In the genomic region with DNA sequence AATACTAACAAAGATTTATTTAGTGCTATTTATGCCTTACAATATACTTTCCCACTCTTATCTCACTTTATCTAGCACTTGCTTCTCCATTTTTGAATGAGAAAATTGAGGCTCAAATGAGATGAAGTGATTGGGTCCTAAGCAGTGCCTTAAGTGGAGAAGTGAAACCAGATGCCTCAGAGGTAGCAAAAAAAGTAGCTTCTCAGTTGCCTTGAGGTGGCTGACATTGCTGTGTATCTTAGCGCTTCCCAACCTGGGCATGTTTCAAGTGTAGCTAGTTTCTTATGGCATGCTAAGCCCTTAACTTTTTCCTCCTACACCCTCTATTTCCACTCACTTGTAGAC, we compare ENCODE assay signal across 22 cellular contexts.
DNase-seq lines count a peak whose midpoint lies in the region; ATAC-seq and TF ChIP-seq lines count a peak whose summit lies in the region.
"Had no signal": no experiment of that assay in that cellular context is flagged by ENCODE, and none has a peak within 500 bp of the region (broad histone marks: within the 10 kb centered on the region; RNA-seq: fewer than 3 reads in every experiment).

No MANE protein-coding gene starts in this region.

- POLR2A ChIA-PET in CD4-positive, alpha-beta memory T cell (lab: Charles Lee; ENCODE audit: partially characterized antibody), result no interaction called here

- no peak overlapping the region for H3K4me3 ChIP-seq in left ventricle myocardium inferior
- H3K4me3 ChIP-seq in right cardiac atrium (ENCODE audit: low read length), result no peak overlapping the region
- H3K4me3 ChIP-seq in gastrocnemius medialis, result no peak overlapping the region
- no peak overlapping the region for H3K4me3 ChIP-seq in CD4-positive, alpha-beta memory T cell (ENCODE audit: low read length in 2 of 2)
- H3K4me3 ChIP-seq: BLaER1 treated with 17β-estradiol and CSF1 and Interleukin-3, amounts not matched to agents 10 nM and 100 nM; lower lobe of right lung; SK-N-MC; smooth muscle cell had no signal

- WGBS in right cardiac atrium, result 98% methylated on average over 1 of the region's 1 CpG

- intact Hi-C loops in left ventricle myocardium inferior (cut with micrococcal nuclease) (no loop called here), right cardiac atrium (cut with DNase I) (no loop called here), gastrocnemius medialis (cut with DNase I; ENCODE audit: low total_unique reads) (no loop called here)
- intact Hi-C loops in CD4-positive, alpha-beta memory T cell (cut with micrococcal nuclease), result no loop called here

- no peak overlapping the region for H3K27ac Mint-ChIP-seq in stimulated activated naive B cell treated with anti-CD40 and anti-IgM and Interleukin-4, amounts not matched to agents 10 μg/mL and 1 μg/mL and 100 μg/mL, for 72 hours
- H3K27ac Mint-ChIP-seq in CD4-positive, alpha-beta memory T cell, result no peak overlapping the region
- H3K27ac Mint-ChIP-seq: activated CD4-positive, alpha-beta memory T cell treated with anti-CD3 and anti-CD28 coated beads for 36 hours; activated naive CD8-positive, alpha-beta T cell treated with anti-CD3 and anti-CD28 coated beads, Interleukin-2, amount 50 U/mL, for 24 hours; type B pancreatic cell had no signal

- TF ChIP-seq POLR2A in gastrocnemius medialis (IDR thresholded peaks at IDR 0.05), result no peak

- H3K27me3 Mint-ChIP-seq in stimulated activated naive B cell treated with anti-CD40 and anti-IgM and Interleukin-4, amounts not matched to agents 10 μg/mL and 1 μg/mL and 100 μg/mL, for 72 hours, result peaks cover 0 to 3% of the 10 kb centered on the region in 2 donors
- peaks cover 0 to 3% of the 10 kb centered on the region in 2 donors for H3K27me3 Mint-ChIP-seq in CD4-positive, alpha-beta memory T cell
- H3K27me3 Mint-ChIP-seq: activated CD4-positive, alpha-beta memory T cell treated with anti-CD3 and anti-CD28 coated beads for 36 hours; activated naive CD8-positive, alpha-beta T cell treated with anti-CD3 and anti-CD28 coated beads, Interleukin-2, amount 50 U/mL, for 24 hours; naive B cell had no signal

- no peaks in the 10 kb centered on the region for H3K36me3 ChIP-seq in left ventricle myocardium inferior
- no peaks in the 10 kb centered on the region for H3K36me3 ChIP-seq in gastrocnemius medialis
- H3K36me3 ChIP-seq in CD4-positive, alpha-beta memory T cell (ENCODE audit: insufficient read depth, low read length), result no peaks in the 10 kb centered on the region
- H3K36me3 ChIP-seq: BLaER1 treated with 17β-estradiol and CSF1 and Interleukin-3, amounts not matched to agents 10 nM and 100 nM; lower lobe of right lung had no signal

- H3K27me3 ChIP-seq in left ventricle myocardium inferior (ENCODE audit: low read depth) (no peaks in the 10 kb centered on the region), right cardiac atrium (ENCODE audit: control insufficient read depth, insufficient read depth) (no peaks in the 10 kb centered on the region), gastrocnemius medialis (no peaks in the 10 kb centered on the region)
- H3K27me3 ChIP-seq in CD4-positive, alpha-beta memory T cell (ENCODE audit: insufficient read depth, low read length), result no peaks in the 10 kb centered on the region
- H3K27me3 ChIP-seq: BLaER1 treated with 17β-estradiol and CSF1 and Interleukin-3, amounts not matched to agents 10 nM and 100 nM had no signal

- H3K27ac ChIP-seq in left ventricle myocardium inferior (replicated peaks), result peak overlapping the region; percentile 70
- no peak overlapping the region for H3K27ac ChIP-seq in right cardiac atrium (ENCODE audit: low read length)
- no peak overlapping the region for H3K27ac ChIP-seq in gastrocnemius medialis
- H3K27ac ChIP-seq in CD4-positive, alpha-beta memory T cell (ENCODE audit: low read depth, low read length), result no peak overlapping the region
- H3K27ac ChIP-seq: BLaER1 treated with 17β-estradiol and CSF1 and Interleukin-3, amounts not matched to agents 10 nM and 100 nM; lower lobe of right lung; SK-N-MC had no signal

- H3K4me1 ChIP-seq in left ventricle myocardium inferior (peaks cover 37% of the 10 kb centered on the region), right cardiac atrium (ENCODE audit: control insufficient read depth, insufficient read depth, low read length) (no peaks in the 10 kb centered on the region), gastrocnemius medialis (peaks cover 0 to 4% of the 10 kb centered on the region in 2 donors)
- no peaks in the 10 kb centered on the region for H3K4me1 ChIP-seq in CD4-positive, alpha-beta memory T cell (ENCODE audit: insufficient read depth, low read length)
- H3K4me1 ChIP-seq: lower lobe of right lung had no signal

- CTCF ChIA-PET in CD4-positive, alpha-beta memory T cell (lab: Charles Lee; ENCODE audit: partially characterized antibody), result interaction anchor here (1.0 kb wide), 1 partner anchor 9 kb away, joined by 3 read pairs; no protein-coding TSS in a partner anchor

- no peak for TF ChIP-seq CTCF in left ventricle myocardium inferior (IDR thresholded peaks at IDR 0.05; ENCODE audit: borderline replicate concordance)
- no peak for TF ChIP-seq CTCF in gastrocnemius medialis (IDR thresholded peaks at IDR 0.05 in 4 of 5, conservative IDR thresholded peaks at IDR 0.05 in 1 of 5)

- H3K36me3 Mint-ChIP-seq in stimulated activated naive B cell treated with anti-CD40 and anti-IgM and Interleukin-4, amounts not matched to agents 10 μg/mL and 1 μg/mL and 100 μg/mL, for 72 hours, result no peaks in the 10 kb centered on the region
- H3K36me3 Mint-ChIP-seq in CD4-positive, alpha-beta memory T cell, result no peaks in the 10 kb centered on the region
- H3K36me3 Mint-ChIP-seq: activated CD4-positive, alpha-beta memory T cell treated with anti-CD3 and anti-CD28 coated beads for 36 hours; naive B cell; type B pancreatic cell had no signal

- H3K4me3 Mint-ChIP-seq in stimulated activated naive B cell treated with anti-CD40 and anti-IgM and Interleukin-4, amounts not matched to agents 10 μg/mL and 1 μg/mL and 100 μg/mL, for 72 hours, result no peak overlapping the region
- no peak overlapping the region for H3K4me3 Mint-ChIP-seq in CD4-positive, alpha-beta memory T cell
- H3K4me3 Mint-ChIP-seq: activated CD4-positive, alpha-beta memory T cell treated with anti-CD3 and anti-CD28 coated beads for 36 hours; activated naive CD8-positive, alpha-beta T cell treated with anti-CD3 and anti-CD28 coated beads, Interleukin-2, amount 50 U/mL, for 24 hours; naive B cell; type B pancreatic cell had no signal

- no peaks in the 10 kb centered on the region for H3K9me3 ChIP-seq in left ventricle myocardium inferior (replicated peaks)
- no peaks in the 10 kb centered on the region for H3K9me3 ChIP-seq in right cardiac atrium (ENCODE audit: control insufficient read depth, low read length)
- no peaks in the 10 kb centered on the region for H3K9me3 ChIP-seq in gastrocnemius medialis
- H3K9me3 ChIP-seq in CD4-positive, alpha-beta memory T cell (ENCODE audit: control insufficient read depth in 1 of 2, low read length in 2 of 2), result no peaks in the 10 kb centered on the region
- H3K9me3 ChIP-seq: lower lobe of right lung had no signal

- no peak for ATAC-seq in right cardiac atrium
- peak; percentile 75 for ATAC-seq in HG02642 (IDR thresholded peaks at IDR 0.05; ENCODE audit: poor library complexity, unreplicated experiment)
- ATAC-seq in HG03520 (IDR thresholded peaks at IDR 0.05; ENCODE audit: unreplicated experiment), result peak; percentile 65
- ATAC-seq in stimulated activated naive B cell treated with anti-CD40 and anti-IgM and Interleukin-4, amounts not matched to agents 10 μg/mL and 1 μg/mL and 100 μg/mL, for 72 hours (replicated peaks), result peak; percentile 80 to 82
- no peak for ATAC-seq in gastrocnemius medialis
- ATAC-seq: activated naive CD8-positive, alpha-beta T cell treated with anti-CD3 and anti-CD28 coated beads, Interleukin-2, amount 50 U/mL, for 24 hours had no signal

- in situ Hi-C loops in gastrocnemius medialis (cut with MboI; ENCODE audit: low sequenced_read_pairs in 4 of 4), result loop anchor here in 2 of 4 donors (25.0 kb wide), 1 partner anchor 1319 kb away; no protein-coding TSS in a partner anchor

- H3K9me3 Mint-ChIP-seq in stimulated activated naive B cell treated with anti-CD40 and anti-IgM and Interleukin-4, amounts not matched to agents 10 μg/mL and 1 μg/mL and 100 μg/mL, for 72 hours, result no peaks in the 10 kb centered on the region
- peaks cover 0 to 3% (median 0%) of the 10 kb centered on the region in 8 donors for H3K9me3 Mint-ChIP-seq in CD4-positive, alpha-beta memory T cell
- H3K9me3 Mint-ChIP-seq: activated CD4-positive, alpha-beta memory T cell treated with anti-CD3 and anti-CD28 coated beads for 36 hours; activated naive CD8-positive, alpha-beta T cell treated with anti-CD3 and anti-CD28 coated beads, Interleukin-2, amount 50 U/mL, for 24 hours; naive B cell; type B pancreatic cell had no signal

- H3K4me1 Mint-ChIP-seq in stimulated activated naive B cell treated with anti-CD40 and anti-IgM and Interleukin-4, amounts not matched to agents 10 μg/mL and 1 μg/mL and 100 μg/mL, for 72 hours, result no peaks in the 10 kb centered on the region
- H3K4me1 Mint-ChIP-seq in CD4-positive, alpha-beta memory T cell, result no peaks in the 10 kb centered on the region
- H3K4me1 Mint-ChIP-seq: activated naive CD8-positive, alpha-beta T cell treated with anti-CD3 and anti-CD28 coated beads, Interleukin-2, amount 50 U/mL, for 24 hours; naive B cell had no signal

- no peak for DNase-seq in left ventricle myocardium inferior
- no peak for DNase-seq in right cardiac atrium
- DNase-seq in stimulated activated naive B cell treated with anti-CD40 and anti-IgM and Interleukin-4, amounts not matched to agents 10 μg/mL and 1 μg/mL and 100 μg/mL, for 72 hours, result no peak
- no peak for DNase-seq in gastrocnemius medialis
- no peak for DNase-seq in CD4-positive, alpha-beta memory T cell
- no peak for DNase-seq in dedifferentiated amniotic fluid mesenchymal stem cell (ENCODE audit: extremely low spot score)
- DNase-seq: 8988T; activated CD4-positive, alpha-beta memory T cell treated with anti-CD3 and anti-CD28 coated beads for 36 hours; activated naive CD8-positive, alpha-beta T cell treated with anti-CD3 and anti-CD28 coated beads, Interleukin-2, amount 50 U/mL, for 24 hours; activated T-cell treated with anti-CD3 and anti-CD28 coated beads, Interleukin-2, amount 50 U/mL, for 48 hours; central memory CD4-positive, alpha-beta T cell; lower lobe of right lung; naive B cell; NCI-H2081; NCI-H524 treated with DMSO at 0.1 percent for 48 hours; stimulated activated naive CD4-positive, alpha-beta T cell had no signal

Comparison
In these comparisons a context has a peak if more than half of its experiments do, and no peak if none do; other contexts are left out.
1. ATAC-seq: peak in HG02642 (single experiment), HG03520 (single experiment) and stimulated activated naive B cell treated with anti-CD40 and anti-IgM and Interleukin-4, amounts not matched to agents 10 μg/mL and 1 μg/mL and 100 μg/mL, for 72 hours (2 of 2); none in right cardiac atrium (0 of 2) and gastrocnemius medialis (0 of 2).